1 cellular context compared by ENCODE assay signal in genomic region chr14:21236948-21237797, GRCh38.
TF ChIP-seq lines count a peak whose summit lies in the region.

No MANE protein-coding gene starts in this region.

TF ChIP-seq in GM12878, 131 proteins besides CTCF, POLR2A, EP300 and RAD21:
- TF ChIP-seq MLLT1 (IDR thresholded peaks at IDR 0.05) (no peak), RELB (IDR thresholded peaks at IDR 0.05; ENCODE audit: low read depth) (no peak), CBX5 (IDR thresholded peaks at IDR 0.05; ENCODE audit: low read depth) (no peak), STAT1 (conservative IDR thresholded peaks at IDR 0.05) (no peak), SMAD1 (IDR thresholded peaks at IDR 0.05; ENCODE audit: low read depth, partially characterized antibody) (no peak), NBN (IDR thresholded peaks at IDR 0.05) (no peak), POLR2AphosphoS2 (IDR thresholded peaks at IDR 0.05; ENCODE audit: low read depth, low read length) (peak; percentile 50; the same call in 1 of the 2 replicates), IRF5 (IDR thresholded peaks at IDR 0.05; ENCODE audit: borderline replicate concordance) (no peak), ZNF24 (IDR thresholded peaks at IDR 0.05) (no peak), TAF1 (IDR thresholded peaks at IDR 0.05; ENCODE audit: borderline replicate concordance, low read depth, low read length) (no peak), ETV6 (conservative IDR thresholded peaks at IDR 0.05 in 1 of 2, IDR thresholded peaks at IDR 0.05 in 1 of 2; ENCODE audit: borderline replicate concordance in 1 of 2, low read depth in 1 of 2) (no peak), MAX (IDR thresholded peaks at IDR 0.05; ENCODE audit: low read depth, low read length) (no peak), RUNX3 (IDR thresholded peaks at IDR 0.05; ENCODE audit: low read length) (peak; percentile 14; the same call in 1 of the 2 replicates), NFXL1 (IDR thresholded peaks at IDR 0.05; ENCODE audit: borderline replicate concordance) (no peak), MXI1 (IDR thresholded peaks at IDR 0.05; ENCODE audit: low read depth, low read length) (no peak), SMAD5 (IDR thresholded peaks at IDR 0.05; ENCODE audit: low read depth) (peak; percentile 27; the same call in 1 of the 2 replicates), PML (IDR thresholded peaks at IDR 0.05; ENCODE audit: low read length) (peak; percentile 21)
